11 cellular contexts compared by ENCODE assay signal in genomic region chr6:83729871-83730270, GRCh38. TPM values are rescaled to one million over a fixed set of nuclear protein-coding genes. Genes with fewer than 3 reads are reported as not detected.
"Had no signal": no experiment of that assay in that cellular context is flagged by ENCODE, and none has a peak within 500 bp of the region (broad histone marks: within the 10 kb centered on the region; RNA-seq: fewer than 3 reads in every experiment).

No MANE protein-coding gene starts in this region.

- FAIRE-seq: H1, H54 had no signal

- H3K9me3 Mint-ChIP-seq: GM23338 had no signal

- H3K9ac ChIP-seq: GM23248 had no signal

- H3K4me1 ChIP-seq: HAP-1 had no signal

- H3K36me3 ChIP-seq: HAP-1 had no signal

- H3K9me3 ChIP-seq: HAP-1 had no signal

- H3K4me3 ChIP-seq: GM23248, GM23338, HAP-1 had no signal

- H3K4me2 ChIP-seq: GM23338 had no signal

- H3K4me3 Mint-ChIP-seq: GM23338, H9, HFFc6 had no signal

- DNase-seq: GM23248, GOT3, H7, H9, HCEC 1CT, HFFc6 had no signal

- H3K27ac Mint-ChIP-seq: GM23338, HFFc6 had no signal

- H3K27ac ChIP-seq: GM23248 had no signal

- H3K4me1 Mint-ChIP-seq: GM23338, H9 had no signal

- H2AFZ ChIP-seq: GM23248, GM23338 had no signal

- ATAC-seq: GM23338, HCT116 had no signal

RNA-seq across cellular contexts. Expression of gene SNAP91, which starts 21.0 kb away (rescaled TPM):
- total RNA-seq: GM23248, HFFc6 had no signal
- polyA plus RNA-seq: GM23248 had no signal
